ENCODE assay signal across 1 cellular context in genomic region chr1:12001249-12001917, GRCh38.
TF ChIP-seq lines count a peak whose summit lies in the region.

No MANE protein-coding gene starts in this region.

TF ChIP-seq in K562, 482 proteins besides CTCF, POLR2A, EP300 and RAD21 (continued from another document and continues in another):
- TF ChIP-seq FOXK1 (CRISPR knock-in tag; IDR thresholded peaks at IDR 0.05; ENCODE audit: borderline replicate concordance) (no peak), HDAC1 (IDR thresholded peaks at IDR 0.05) (no peak), CEBPG (CRISPR knock-in tag; IDR thresholded peaks at IDR 0.05) (peak; percentile 85), CEBPG (tag; conservative IDR thresholded peaks at IDR 0.05 in 1 of 2, IDR thresholded peaks at IDR 0.05 in 1 of 2) (peak in 1 of 2 experiments; percentile 67; a peak in 2 of 4 replicates), ZNF589 (CRISPR knock-in tag; IDR thresholded peaks at IDR 0.05; ENCODE audit: low read depth) (peak; percentile 71; the same call in 1 of the 2 replicates), ZFP91 (CRISPR knock-in tag; IDR thresholded peaks at IDR 0.05) (no peak), HMBOX1 (IDR thresholded peaks at IDR 0.05) (no peak), TARDBP (IDR thresholded peaks at IDR 0.05) (no peak), TBL1XR1 (IDR thresholded peaks at IDR 0.05; ENCODE audit: low read length in 2 of 2) (no peak), SMARCA4 (IDR thresholded peaks at IDR 0.05) (peak; percentile 43; the same call in 1 of the 2 replicates), THRB (CRISPR knock-in tag; conservative IDR thresholded peaks at IDR 0.05) (no peak), TAF15 (IDR thresholded peaks at IDR 0.05; ENCODE audit: low read depth, low read length) (no peak), GABPB2 (CRISPR knock-in tag; conservative IDR thresholded peaks at IDR 0.05) (no peak), KAT8 (IDR thresholded peaks at IDR 0.05; ENCODE audit: low read depth) (no peak), PYGO2 (tag; IDR thresholded peaks at IDR 0.05) (no peak), ZNF76 (CRISPR knock-in tag; IDR thresholded peaks at IDR 0.05; ENCODE audit: borderline replicate concordance) (no peak), CBX3 (IDR thresholded peaks at IDR 0.05; ENCODE audit: borderline replicate concordance in 1 of 2, low read length in 2 of 2) (no peak), TCF7L2 (IDR thresholded peaks at IDR 0.05; ENCODE audit: low read depth, low read length) (no peak), CTCFL (IDR thresholded peaks at IDR 0.05; ENCODE audit: borderline replicate concordance, insufficient read depth, low read depth, low read length, poor library complexity, severe bottlenecking) (peak; percentile 93), KDM2B (CRISPR knock-in tag; IDR thresholded peaks at IDR 0.05) (no peak), CHD4 (IDR thresholded peaks at IDR 0.05; ENCODE audit: insufficient read depth, insufficient replicate concordance, low read depth, low read length, poor library complexity, severe bottlenecking) (no peak), ILK (tag; IDR thresholded peaks at IDR 0.05; ENCODE audit: borderline replicate concordance, low read depth) (no peak), TFAM (CRISPR knock-in tag; conservative IDR thresholded peaks at IDR 0.05) (no peak), RUNX1 (IDR thresholded peaks at IDR 0.05; ENCODE audit: low read depth) (no peak), HDAC3 (IDR thresholded peaks at IDR 0.05; ENCODE audit: borderline replicate concordance, partially characterized antibody) (no peak), USF2 (CRISPR knock-in tag; IDR thresholded peaks at IDR 0.05) (no peak), ZNF347 (CRISPR knock-in tag; IDR thresholded peaks at IDR 0.05; ENCODE audit: low read depth) (no peak), FOXJ2 (tag; IDR thresholded peaks at IDR 0.05) (no peak), HNRNPL (IDR thresholded peaks at IDR 0.05; ENCODE audit: low read depth, low read length) (no peak), ZNF639 (CRISPR knock-in tag; conservative IDR thresholded peaks at IDR 0.05 in 1 of 2, IDR thresholded peaks at IDR 0.05 in 1 of 2) (no peak), CREB5 (CRISPR knock-in tag; IDR thresholded peaks at IDR 0.05) (no peak), ZNF511 (CRISPR knock-in tag; IDR thresholded peaks at IDR 0.05) (no peak), DDX20 (tag; IDR thresholded peaks at IDR 0.05; ENCODE audit: low read depth) (no peak), MCM7 (IDR thresholded peaks at IDR 0.05) (no peak), SMARCE1 (IDR thresholded peaks at IDR 0.05) (no peak), HDAC6 (IDR thresholded peaks at IDR 0.05; ENCODE audit: low read depth, low read length) (no peak), ZNF586 (CRISPR knock-in tag; conservative IDR thresholded peaks at IDR 0.05) (no peak), U2AF1 (optimal IDR thresholded peaks at IDR 0.05; ENCODE audit: low read depth, low read length) (no peak), BRF1 (IDR thresholded peaks at IDR 0.05; ENCODE audit: borderline replicate concordance, extremely low read depth, insufficient read length) (no peak), NFE2 (IDR thresholded peaks at IDR 0.05; ENCODE audit: low read depth) (no peak), CBFB (CRISPR knock-in tag; IDR thresholded peaks at IDR 0.05) (no peak), RBM15 (IDR thresholded peaks at IDR 0.05; ENCODE audit: insufficient read depth, low read length) (no peak), BRCA1 (IDR thresholded peaks at IDR 0.05) (no peak), BRCA1 (CRISPR knock-in tag; IDR thresholded peaks at IDR 0.05) (no peak), MAZ (CRISPR knock-in tag; conservative IDR thresholded peaks at IDR 0.05 in 1 of 2, IDR thresholded peaks at IDR 0.05 in 1 of 2) (0 out of 4 replicates have a peak, but pooled peaks of 1 of the 2 experiments have one; percentile 38), SMAD4 (CRISPR knock-in tag; conservative IDR thresholded peaks at IDR 0.05) (peak; percentile 65; the same call in 1 of the 2 replicates), WHSC1 (IDR thresholded peaks at IDR 0.05; ENCODE audit: low read length) (no peak), FOXA3 (CRISPR knock-in tag; conservative IDR thresholded peaks at IDR 0.05 in 1 of 2, IDR thresholded peaks at IDR 0.05 in 1 of 2) (no peak), DMBX1 (CRISPR knock-in tag; IDR thresholded peaks at IDR 0.05; ENCODE audit: borderline replicate concordance) (peak; percentile 63; the same call in 1 of the 2 replicates), EP400 (IDR thresholded peaks at IDR 0.05) (peak; percentile 59), ZNF592 (IDR thresholded peaks at IDR 0.05) (peak; percentile 73), CSDE1 (IDR thresholded peaks at IDR 0.05) (no peak), ZFP36 (IDR thresholded peaks at IDR 0.05; ENCODE audit: low read depth, low read length, partially characterized antibody) (no peak), GATAD2B (IDR thresholded peaks at IDR 0.05; ENCODE audit: borderline replicate concordance) (no peak), NFXL1 (CRISPR knock-in tag; IDR thresholded peaks at IDR 0.05) (no peak), PHF21A (IDR thresholded peaks at IDR 0.05; ENCODE audit: borderline replicate concordance, low read depth) (no peak), THRAP3 (IDR thresholded peaks at IDR 0.05; ENCODE audit: borderline replicate concordance) (no peak), PREB (CRISPR knock-in tag; IDR thresholded peaks at IDR 0.05) (no peak), SMARCA5 (IDR thresholded peaks at IDR 0.05) (no peak), MEF2D (tag; conservative IDR thresholded peaks at IDR 0.05; ENCODE audit: low read depth) (no peak), SNIP1 (IDR thresholded peaks at IDR 0.05; ENCODE audit: low read depth) (no peak), ZNF146 (CRISPR knock-in tag; IDR thresholded peaks at IDR 0.05; ENCODE audit: unreplicated experiment) (no peak), SMAD2 (IDR thresholded peaks at IDR 0.05; ENCODE audit: low read depth, low read length) (no peak)
